In genomic region chr6:53029262-53029661, GRCh38 we compare ENCODE assay signal across 15 cellular contexts.
"Had no signal": no experiment of that assay in that cellular context is flagged by ENCODE, and none has a peak within 500 bp of the region (broad histone marks: within the 10 kb centered on the region; RNA-seq: fewer than 3 reads in every experiment).

No MANE protein-coding gene starts in this region.

- FAIRE-seq: colon, endometrium had no signal

- H3K27me3 Mint-ChIP-seq: naive thymus-derived CD8-positive, alpha-beta T cell had no signal

- H3K4me3 Mint-ChIP-seq: naive thymus-derived CD8-positive, alpha-beta T cell; WTC11 had no signal

- H3K9me3 Mint-ChIP-seq: naive thymus-derived CD8-positive, alpha-beta T cell; WTC11 had no signal

- DNase-seq: activated CD4-positive, alpha-beta T cell treated with anti-CD3 and anti-CD28 coated beads, Interleukin-2, amount 50 U/mL, for 1 hour; activated naive CD4-positive, alpha-beta T cell; activated T-cell treated with anti-CD3 and anti-CD28 coated beads, Interleukin-2, amount 50 U/mL, for 48 hours; adrenal gland; caudate nucleus; esophagus squamous epithelium; kidney glomerular epithelial cell; left ventricle myocardium superior; mesenchymal stem cell; naive thymus-derived CD8-positive, alpha-beta T cell; stimulated activated CD4-positive, alpha-beta T cell treated with anti-CD3 and anti-CD28 coated beads, Interleukin-1b, Interleukin-23, amount 100 ng/mL, for 48 hours; tibial artery had no signal

- ATAC-seq: left ventricle myocardium superior; naive thymus-derived CD8-positive, alpha-beta T cell; WTC11 had no signal

- H3K27ac Mint-ChIP-seq: naive thymus-derived CD8-positive, alpha-beta T cell; WTC11 had no signal
